ENCODE assay signal across 1 cellular context in the genomic region with DNA sequence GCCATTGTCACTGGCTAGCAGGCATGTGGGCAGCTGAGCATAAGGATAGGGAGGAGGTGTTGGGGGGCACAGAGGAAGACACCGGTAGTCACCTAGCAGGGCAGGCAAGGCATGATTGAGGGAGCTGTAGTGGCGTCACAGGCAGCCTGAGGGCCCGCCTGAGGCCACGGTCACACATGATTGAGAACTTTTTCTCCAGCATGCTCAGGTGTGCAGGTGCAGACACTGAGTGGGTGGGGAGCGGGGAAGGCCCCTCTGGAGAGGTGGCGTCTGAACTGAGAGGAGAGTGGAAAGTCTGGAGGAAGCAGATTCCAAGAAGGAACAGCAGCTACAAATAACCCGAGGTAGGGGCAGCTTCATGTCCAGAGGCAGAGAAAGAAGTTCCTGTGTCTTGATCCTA.
TF ChIP-seq lines count a peak whose summit lies in the region.

No MANE protein-coding gene starts in this region.

TF ChIP-seq in WTC11, 78 proteins besides CTCF, POLR2A, EP300 and RAD21 (continued from another document):
- no peak for TF ChIP-seq ATF2 (CRISPR knock-in tag; IDR thresholded peaks at IDR 0.05; ENCODE audit: borderline replicate concordance, low read depth)
- TF ChIP-seq CREM (CRISPR knock-in tag; IDR thresholded peaks at IDR 0.05) = no peak
- no peak for TF ChIP-seq SOX15 (CRISPR knock-in tag; IDR thresholded peaks at IDR 0.05)
- no peak for TF ChIP-seq AR (CRISPR knock-in tag; IDR thresholded peaks at IDR 0.05)
- no peak for TF ChIP-seq EMX1 (CRISPR knock-in tag; IDR thresholded peaks at IDR 0.05)
- no peak for TF ChIP-seq ATF1 (CRISPR knock-in tag; IDR thresholded peaks at IDR 0.05)
- TF ChIP-seq, protein P1, sequence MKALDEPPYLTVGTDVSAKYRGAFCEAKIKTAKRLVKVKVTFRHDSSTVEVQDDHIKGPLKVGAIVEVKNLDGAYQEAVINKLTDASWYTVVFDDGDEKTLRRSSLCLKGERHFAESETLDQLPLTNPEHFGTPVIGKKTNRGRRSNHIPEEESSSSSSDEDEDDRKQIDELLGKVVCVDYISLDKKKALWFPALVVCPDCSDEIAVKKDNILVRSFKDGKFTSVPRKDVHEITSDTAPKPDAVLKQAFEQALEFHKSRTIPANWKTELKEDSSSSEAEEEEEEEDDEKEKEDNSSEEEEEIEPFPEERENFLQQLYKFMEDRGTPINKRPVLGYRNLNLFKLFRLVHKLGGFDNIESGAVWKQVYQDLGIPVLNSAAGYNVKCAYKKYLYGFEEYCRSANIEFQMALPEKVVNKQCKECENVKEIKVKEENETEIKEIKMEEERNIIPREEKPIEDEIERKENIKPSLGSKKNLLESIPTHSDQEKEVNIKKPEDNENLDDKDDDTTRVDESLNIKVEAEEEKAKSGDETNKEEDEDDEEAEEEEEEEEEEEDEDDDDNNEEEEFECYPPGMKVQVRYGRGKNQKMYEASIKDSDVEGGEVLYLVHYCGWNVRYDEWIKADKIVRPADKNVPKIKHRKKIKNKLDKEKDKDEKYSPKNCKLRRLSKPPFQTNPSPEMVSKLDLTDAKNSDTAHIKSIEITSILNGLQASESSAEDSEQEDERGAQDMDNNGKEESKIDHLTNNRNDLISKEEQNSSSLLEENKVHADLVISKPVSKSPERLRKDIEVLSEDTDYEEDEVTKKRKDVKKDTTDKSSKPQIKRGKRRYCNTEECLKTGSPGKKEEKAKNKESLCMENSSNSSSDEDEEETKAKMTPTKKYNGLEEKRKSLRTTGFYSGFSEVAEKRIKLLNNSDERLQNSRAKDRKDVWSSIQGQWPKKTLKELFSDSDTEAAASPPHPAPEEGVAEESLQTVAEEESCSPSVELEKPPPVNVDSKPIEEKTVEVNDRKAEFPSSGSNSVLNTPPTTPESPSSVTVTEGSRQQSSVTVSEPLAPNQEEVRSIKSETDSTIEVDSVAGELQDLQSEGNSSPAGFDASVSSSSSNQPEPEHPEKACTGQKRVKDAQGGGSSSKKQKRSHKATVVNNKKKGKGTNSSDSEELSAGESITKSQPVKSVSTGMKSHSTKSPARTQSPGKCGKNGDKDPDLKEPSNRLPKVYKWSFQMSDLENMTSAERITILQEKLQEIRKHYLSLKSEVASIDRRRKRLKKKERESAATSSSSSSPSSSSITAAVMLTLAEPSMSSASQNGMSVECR (CRISPR knock-in tag; IDR thresholded peaks at IDR 0.05; ENCODE audit: borderline replicate concordance) = no peak
- TF ChIP-seq ZNF532 (CRISPR knock-in tag; IDR thresholded peaks at IDR 0.05; ENCODE audit: borderline replicate concordance) = no peak
- TF ChIP-seq, protein P2, sequence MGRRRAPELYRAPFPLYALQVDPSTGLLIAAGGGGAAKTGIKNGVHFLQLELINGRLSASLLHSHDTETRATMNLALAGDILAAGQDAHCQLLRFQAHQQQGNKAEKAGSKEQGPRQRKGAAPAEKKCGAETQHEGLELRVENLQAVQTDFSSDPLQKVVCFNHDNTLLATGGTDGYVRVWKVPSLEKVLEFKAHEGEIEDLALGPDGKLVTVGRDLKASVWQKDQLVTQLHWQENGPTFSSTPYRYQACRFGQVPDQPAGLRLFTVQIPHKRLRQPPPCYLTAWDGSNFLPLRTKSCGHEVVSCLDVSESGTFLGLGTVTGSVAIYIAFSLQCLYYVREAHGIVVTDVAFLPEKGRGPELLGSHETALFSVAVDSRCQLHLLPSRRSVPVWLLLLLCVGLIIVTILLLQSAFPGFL (CRISPR knock-in tag; IDR thresholded peaks at IDR 0.05; ENCODE audit: borderline replicate concordance) = no peak
